In genomic region chr19:48660854-48661731, GRCh38 we compare ENCODE assay signal across 8 cellular contexts. TPM values are rescaled to one million over a fixed set of nuclear protein-coding genes. Genes with fewer than 3 reads are reported as not detected.
DNase-seq lines count a peak whose midpoint lies in the region; ATAC-seq and TF ChIP-seq lines count a peak whose summit lies in the region.

No MANE protein-coding gene starts in this region.

- peak overlapping the region; percentile 71 for H3K27ac ChIP-seq in muscle layer of duodenum (ENCODE audit: low read length)

- no peak overlapping the region for H3K4me3 Mint-ChIP-seq in endothelial cell (ENCODE audit: unreplicated experiment)
- peak overlapping the region; percentile 69 for H3K4me3 Mint-ChIP-seq in stimulated activated memory B cell treated with anti-CD40 and anti-IgM and Interleukin-4, amounts not matched to agents 10 μg/mL and 1 μg/mL and 100 μg/mL, for 72 hours

- H3K9me3 Mint-ChIP-seq in endothelial cell (ENCODE audit: unreplicated experiment): no peaks in the 10 kb centered on the region
- H3K9me3 Mint-ChIP-seq in stimulated activated memory B cell treated with anti-CD40 and anti-IgM and Interleukin-4, amounts not matched to agents 10 μg/mL and 1 μg/mL and 100 μg/mL, for 72 hours: no peaks in the 10 kb centered on the region

- H3K4me3 ChIP-seq in muscle layer of duodenum (ENCODE audit: low read depth in 1 of 2, low read length in 2 of 2): peak overlapping the region; percentile 10 to 35

- no peaks in the 10 kb centered on the region for H3K36me3 ChIP-seq in muscle layer of duodenum (ENCODE audit: control insufficient read depth in 1 of 2, insufficient read depth in 2 of 2, low read length in 2 of 2)

- ATAC-seq in GM18873 (IDR thresholded peaks at IDR 0.05; ENCODE audit: low FRiP score, unreplicated experiment) (peak; percentile 81), HG03175 (IDR thresholded peaks at IDR 0.05; ENCODE audit: unreplicated experiment) (peak; percentile 83)
- ATAC-seq in stimulated activated memory B cell treated with anti-CD40 and anti-IgM and Interleukin-4, amounts not matched to agents 10 μg/mL and 1 μg/mL and 100 μg/mL, for 72 hours: peak; percentile 97

- DNase-seq in AG09319 (ENCODE audit: extremely low read depth, low read depth): peak; percentile 38
- peak; percentile 91 for DNase-seq in NOMO-1 treated with DMSO at 0.1 percent for 48 hours (lab: John Stamatoyannopoulos, UW; ENCODE audit: unreplicated experiment)
- DNase-seq in activated CD8-positive, alpha-beta memory T cell treated with anti-CD3 and anti-CD28 coated beads, Interleukin-2, amount 50 U/mL, for 24 hours (ENCODE audit: extremely low read depth): peak; percentile 63
- DNase-seq in endothelial cell (ENCODE audit: low spot score): peak; percentile 41

- no peaks in the 10 kb centered on the region for H3K36me3 Mint-ChIP-seq in endothelial cell (ENCODE audit: low read depth, unreplicated experiment)
- H3K36me3 Mint-ChIP-seq in stimulated activated memory B cell treated with anti-CD40 and anti-IgM and Interleukin-4, amounts not matched to agents 10 μg/mL and 1 μg/mL and 100 μg/mL, for 72 hours: no peaks in the 10 kb centered on the region

- H3K9me3 ChIP-seq in muscle layer of duodenum (ENCODE audit: control insufficient read depth in 1 of 2, low read length in 2 of 2): no peaks in the 10 kb centered on the region

- H3K27ac Mint-ChIP-seq in endothelial cell (ENCODE audit: unreplicated experiment): no peak overlapping the region
- H3K27ac Mint-ChIP-seq in stimulated activated memory B cell treated with anti-CD40 and anti-IgM and Interleukin-4, amounts not matched to agents 10 μg/mL and 1 μg/mL and 100 μg/mL, for 72 hours: peak overlapping the region; percentile 94

- peaks cover 5% of the 10 kb centered on the region for H3K4me1 Mint-ChIP-seq in endothelial cell (ENCODE audit: unreplicated experiment)
- peaks cover 10% of the 10 kb centered on the region for H3K4me1 Mint-ChIP-seq in stimulated activated memory B cell treated with anti-CD40 and anti-IgM and Interleukin-4, amounts not matched to agents 10 μg/mL and 1 μg/mL and 100 μg/mL, for 72 hours

- no peaks in the 10 kb centered on the region for H3K4me1 ChIP-seq in muscle layer of duodenum (ENCODE audit: control insufficient read depth in 1 of 2, insufficient read depth in 2 of 2, low read length in 2 of 2)

- H3K27me3 Mint-ChIP-seq in endothelial cell (ENCODE audit: unreplicated experiment): peaks cover 7% of the 10 kb centered on the region
- no peaks in the 10 kb centered on the region for H3K27me3 Mint-ChIP-seq in stimulated activated memory B cell treated with anti-CD40 and anti-IgM and Interleukin-4, amounts not matched to agents 10 μg/mL and 1 μg/mL and 100 μg/mL, for 72 hours

- no peak for TF ChIP-seq CTCF in AG09319 (IDR thresholded peaks at IDR 0.05; ENCODE audit: low read depth, low read length)
- TF ChIP-seq CTCF in endothelial cell (IDR thresholded peaks at IDR 0.05; ENCODE audit: unreplicated experiment): no peak

- no peaks in the 10 kb centered on the region for H3K27me3 ChIP-seq in muscle layer of duodenum (ENCODE audit: low read depth, low read length)

RNA-seq across cellular contexts. Expression of gene NTN5, which starts 11.7 kb away (rescaled TPM):
- total RNA-seq in endothelial cell (ENCODE audit: unreplicated experiment): 0.21 TPM

RNA-seq across cellular contexts. Expression of gene CA11, which starts 15.1 kb away (rescaled TPM):
- total RNA-seq in endothelial cell (ENCODE audit: unreplicated experiment): 11.9 TPM

RNA-seq across cellular contexts. Expression of gene DBP, which starts 23.9 kb away (rescaled TPM):
- total RNA-seq in endothelial cell (ENCODE audit: unreplicated experiment): 4.3 TPM

RNA-seq across cellular contexts. Expression of gene FUT2, which starts 34.7 kb away (rescaled TPM):
- total RNA-seq in endothelial cell (ENCODE audit: unreplicated experiment): 1.5 TPM

RNA-seq across cellular contexts. Expression of gene SPHK2, which starts 41.8 kb away (rescaled TPM):
- total RNA-seq in endothelial cell (ENCODE audit: unreplicated experiment): 24.7 TPM

Comparison
In these comparisons a context has a peak if more than half of its experiments do, and no peak if none do; other contexts are left out.
1. Peak in every context shown above with its lines: DNase-seq, ATAC-seq, H3K4me3 ChIP-seq and H3K27ac ChIP-seq.
2. DNase-seq: peak in every context shown above with its lines; median percentile 91 in NOMO-1 treated with DMSO at 0.1 percent for 48 hours; 63 in activated CD8-positive, alpha-beta memory T cell treated with anti-CD3 and anti-CD28 coated beads, Interleukin-2, amount 50 U/mL, for 24 hours; 41 in endothelial cell; 38 in AG09319.